ENCODE assay signal across 9 cellular contexts in the genomic region with DNA sequence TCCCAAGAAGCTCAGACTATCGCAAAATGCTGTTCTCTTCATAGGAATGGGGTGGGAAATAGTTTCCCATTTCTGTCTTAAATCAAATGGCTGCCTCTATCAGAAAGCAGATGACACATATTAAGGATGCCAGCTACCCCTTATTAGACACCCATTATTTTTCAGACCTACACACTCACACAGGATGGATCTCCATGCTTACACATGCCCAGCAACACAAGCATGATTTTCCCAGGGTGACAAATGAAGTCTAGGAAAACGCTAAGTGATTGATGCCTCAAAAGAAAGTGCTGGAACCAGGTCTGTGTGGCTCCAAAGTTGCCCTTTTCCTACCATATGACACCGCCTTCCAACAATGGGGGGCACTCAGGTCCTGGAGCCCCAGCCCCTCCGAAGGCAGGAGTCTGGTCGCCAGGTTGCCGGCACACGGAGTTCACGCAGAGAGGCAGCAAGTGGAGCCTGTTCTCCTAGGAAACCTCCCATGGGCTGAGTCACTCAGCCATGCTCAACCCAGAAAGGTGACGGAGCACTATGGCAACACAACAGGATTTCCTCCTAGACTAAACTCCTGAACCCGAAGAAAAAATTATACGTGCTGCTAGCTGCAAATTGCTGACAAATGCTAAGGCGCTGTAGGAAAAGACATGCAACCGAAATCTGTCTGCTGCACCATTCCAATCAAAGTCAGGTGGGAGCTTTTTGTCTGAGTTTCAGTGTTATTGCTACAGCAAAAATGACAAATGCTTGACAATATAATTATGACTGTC. TPM values are rescaled to one million over a fixed set of nuclear protein-coding genes. Genes with fewer than 3 reads are reported as not detected.
DNase-seq lines count a peak whose midpoint lies in the region; ATAC-seq and TF ChIP-seq lines count a peak whose summit lies in the region.
"Had no signal": no experiment of that assay in that cellular context is flagged by ENCODE, and none has a peak within 500 bp of the region (broad histone marks: within the 10 kb centered on the region; RNA-seq: fewer than 3 reads in every experiment).

No MANE protein-coding gene starts in this region.

- DNase-seq in brain pericyte (ENCODE audit: low read depth, low spot score) (peak; percentile 56), kidney glomerular epithelial cell (lab: John Stamatoyannopoulos, UW) (peak; percentile 93), stomach (peak; percentile 62), midbrain (lab: John Stamatoyannopoulos, UW) (no peak), MG63 (no peak)
- DNase-seq: H9 had no signal

- H3K36me3 ChIP-seq in stomach = peaks cover 0 to 5% (median 0%) of the 10 kb centered on the region in 4 donors
- no peaks in the 10 kb centered on the region for H3K36me3 ChIP-seq in MG63

- H3K4me1 ChIP-seq in stomach = peaks cover 40 to 94% (median 77%) of the 10 kb centered on the region in 4 donors

- intact Hi-C loops in stomach (cut with DNase I; ENCODE audit: low total_unique reads) = no loop called here

- TF ChIP-seq CTCF in stomach (IDR thresholded peaks at IDR 0.05) = no peak

- TF ChIP-seq EP300 in Ishikawa (IDR thresholded peaks at IDR 0.05; ENCODE audit: borderline replicate concordance) = no peak
- TF ChIP-seq EP300 in stomach (IDR thresholded peaks at IDR 0.05) = no peak

- 26 to 39% (median 32%) methylated on average over 12 to 13 of the region's 13 CpGs for WGBS in stomach, 5 donors

- H3K27ac ChIP-seq in stomach = peak overlapping the region; percentile 67 to 79 (median 72)

- H3K27me3 ChIP-seq in stomach = no peaks in the 10 kb centered on the region
- H3K27me3 ChIP-seq in MG63 = no peaks in the 10 kb centered on the region

- TF ChIP-seq POLR2A in stomach (IDR thresholded peaks at IDR 0.05) = no peak

- TF ChIP-seq RAD21 in Ishikawa (IDR thresholded peaks at IDR 0.05; ENCODE audit: low read depth) = no peak

- peak overlapping the region in 2 of 4 donors; percentile 2 to 3 for H3K4me3 ChIP-seq in stomach
- no peak overlapping the region for H3K4me3 ChIP-seq in MG63

- ATAC-seq in GM19324 (IDR thresholded peaks at IDR 0.05; ENCODE audit: low FRiP score, unreplicated experiment) = no peak
- ATAC-seq in HG03095 (IDR thresholded peaks at IDR 0.05; ENCODE audit: unreplicated experiment) = no peak

- no peaks in the 10 kb centered on the region for H3K9me3 ChIP-seq in stomach
- H3K9me3 ChIP-seq in MG63 = no peaks in the 10 kb centered on the region

TF ChIP-seq in Ishikawa, 13 proteins besides CTCF, POLR2A, EP300 and RAD21:
- TF ChIP-seq ZBTB7A (IDR thresholded peaks at IDR 0.05; ENCODE audit: low read depth) (no peak), MAX (IDR thresholded peaks at IDR 0.05) (peak; percentile 37; the same call in 1 of the 2 replicates)
- TF ChIP-seq, protein P1, sequence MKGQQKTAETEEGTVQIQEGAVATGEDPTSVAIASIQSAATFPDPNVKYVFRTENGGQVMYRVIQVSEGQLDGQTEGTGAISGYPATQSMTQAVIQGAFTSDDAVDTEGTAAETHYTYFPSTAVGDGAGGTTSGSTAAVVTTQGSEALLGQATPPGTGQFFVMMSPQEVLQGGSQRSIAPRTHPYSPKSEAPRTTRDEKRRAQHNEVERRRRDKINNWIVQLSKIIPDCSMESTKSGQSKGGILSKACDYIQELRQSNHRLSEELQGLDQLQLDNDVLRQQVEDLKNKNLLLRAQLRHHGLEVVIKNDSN (IDR thresholded peaks at IDR 0.05) = no peak

RNA-seq across cellular contexts. Expression of gene VOPP1, which starts 19.8 kb away (rescaled TPM):
- total RNA-seq in stomach = 100 to 1,000 TPM in 1 of 5 donors, 10 to 100 TPM in 4; 19.6 to 117 (median 79.7) TPM
- polyA plus RNA-seq in stomach = 10 to 100 TPM; 14.0 to 27.3 (median 26.0) TPM
- total RNA-seq in MG63 (2014; rRNA removed; shearing (Covaris generic); ENCODE audit: low replicate concordance) = 45.4 and 56.4 TPM in 2 replicates

Comparison
In these comparisons a context has a peak if more than half of its experiments do, and no peak if none do; other contexts are left out.
1. DNase-seq: peak in brain pericyte (single experiment), kidney glomerular epithelial cell (single experiment) and stomach (single experiment); none in midbrain (single experiment) and MG63 (single experiment).